Comparison of ENCODE assay signal across 12 cellular contexts in genomic region chr5:126016256-126016655, GRCh38.
DNase-seq lines count a peak whose midpoint lies in the region.
"Had no signal": no experiment of that assay in that cellular context is flagged by ENCODE, and none has a peak within 500 bp of the region (broad histone marks: within the 10 kb centered on the region; RNA-seq: fewer than 3 reads in every experiment).

No MANE protein-coding gene starts in this region.

- H3K36me3 ChIP-seq in neuron (ENCODE audit: insufficient read depth, low read length) = no peaks in the 10 kb centered on the region
- H3K36me3 ChIP-seq: BLaER1 treated with 17β-estradiol and CSF1 and Interleukin-3, amounts not matched to agents 10 nM and 100 nM; gastroesophageal sphincter had no signal

- H3K4me1 ChIP-seq in neuron (ENCODE audit: insufficient read depth, low read length) = peaks cover 35% of the 10 kb centered on the region

- no peaks in the 10 kb centered on the region for H3K9me3 ChIP-seq in neuron (ENCODE audit: low read length)
- H3K9me3 ChIP-seq: BLaER1 treated with 17β-estradiol and CSF1 and Interleukin-3, amounts not matched to agents 10 nM and 100 nM; gastroesophageal sphincter had no signal

- peak overlapping the region; percentile 52 for H2AFZ ChIP-seq in neuron (ENCODE audit: low read depth, low read length)

- no peak overlapping the region for H3K4me3 ChIP-seq in neuron (ENCODE audit: low read length)
- H3K4me3 ChIP-seq: BLaER1 treated with 17β-estradiol and CSF1 and Interleukin-3, amounts not matched to agents 10 nM and 100 nM; gastroesophageal sphincter had no signal

- no peaks in the 10 kb centered on the region for H3K27me3 ChIP-seq in neuron (ENCODE audit: insufficient read depth, low read length)
- H3K27me3 ChIP-seq: BLaER1 treated with 17β-estradiol and CSF1 and Interleukin-3, amounts not matched to agents 10 nM and 100 nM; gastroesophageal sphincter had no signal

- DNase-seq in NCI-H1092 treated with DMSO at 0.1 percent for 48 hours (lab: John Stamatoyannopoulos, UW) = peak; percentile 66
- DNase-seq in NCI-H748 (lab: John Stamatoyannopoulos, UW; ENCODE audit: unreplicated experiment) = peak; percentile 55
- peak; percentile 39 for DNase-seq in fibroblast of peridontal ligament (ENCODE audit: extremely low read depth)
- DNase-seq in activated CD4-positive, alpha-beta T cell treated with anti-CD3 and anti-CD28 coated beads, Interleukin-2, amount 50 U/mL, for 48 hours = no peak
- DNase-seq in activated naive CD4-positive, alpha-beta T cell (lab: John Stamatoyannopoulos, UW) = no peak
- DNase-seq in stimulated activated CD4-positive, alpha-beta T cell treated with anti-CD3 and anti-CD28 coated beads, Interleukin-15, amount 100 ng/mL, for 24 hours = no peak
- DNase-seq: activated CD8-positive, alpha-beta T cell treated with anti-CD3 and anti-CD28 coated beads for 36 hours; natural killer cell; stimulated activated CD4-positive, alpha-beta T cell treated with anti-CD3 and anti-CD28 coated beads, Interleukin-4, amount 100 ng/mL, for 4 hours had no signal

Comparison
In these comparisons a context has a peak if more than half of its experiments do, and no peak if none do; other contexts are left out.
1. DNase-seq: peak in NCI-H1092 treated with DMSO at 0.1 percent for 48 hours (single experiment), NCI-H748 (single experiment) and fibroblast of peridontal ligament (single experiment); none in activated CD4-positive, alpha-beta T cell treated with anti-CD3 and anti-CD28 coated beads, Interleukin-2, amount 50 U/mL, for 48 hours (0 of 2), activated naive CD4-positive, alpha-beta T cell (0 of 4) and stimulated activated CD4-positive, alpha-beta T cell treated with anti-CD3 and anti-CD28 coated beads, Interleukin-15, amount 100 ng/mL, for 24 hours (single experiment).